Comparison of ENCODE assay signal across 16 cellular contexts in genomic region chr6:53240763-53241162, GRCh38.
DNase-seq lines count a peak whose midpoint lies in the region; ATAC-seq lines count a peak whose summit lies in the region.
"Had no signal": no experiment of that assay in that cellular context is flagged by ENCODE, and none has a peak within 500 bp of the region (broad histone marks: within the 10 kb centered on the region; RNA-seq: fewer than 3 reads in every experiment).

No MANE protein-coding gene starts in this region.

- no peak overlapping the region for H3K4me3 Mint-ChIP-seq in activated T-cell treated with anti-CD3 and anti-CD28 coated beads, Interleukin-2, amount 50 U/mL, for 4 hours
- H3K4me3 Mint-ChIP-seq in T-helper 17 cell: peak overlapping the region; percentile 31
- H3K4me3 Mint-ChIP-seq in naive thymus-derived CD8-positive, alpha-beta T cell: peak overlapping the region in 7 of 10 donors; percentile 9 to 65 (median 40)
- H3K4me3 Mint-ChIP-seq: HFFc6; natural killer cell treated with Interleukin-12 subunit alpha and Interleukin-12 subunit beta and Interleukin-15 and Interleukin-18, amount 100 ng/mL, for 72 hours had no signal

- peaks cover 51% of the 10 kb centered on the region for H3K4me1 Mint-ChIP-seq in activated T-cell treated with anti-CD3 and anti-CD28 coated beads, Interleukin-2, amount 50 U/mL, for 4 hours (ENCODE audit: low read depth)
- H3K4me1 Mint-ChIP-seq in T-helper 17 cell: peaks cover 35% of the 10 kb centered on the region
- H3K4me1 Mint-ChIP-seq in naive thymus-derived CD8-positive, alpha-beta T cell: peaks cover 8 to 85% (median 25%) of the 10 kb centered on the region in 4 donors

- H3K36me3 Mint-ChIP-seq in activated T-cell treated with anti-CD3 and anti-CD28 coated beads, Interleukin-2, amount 50 U/mL, for 4 hours (ENCODE audit: insufficient read depth): peaks cover 4% of the 10 kb centered on the region
- peaks cover 3% of the 10 kb centered on the region for H3K36me3 Mint-ChIP-seq in T-helper 17 cell (ENCODE audit: low read depth)
- H3K36me3 Mint-ChIP-seq in naive thymus-derived CD8-positive, alpha-beta T cell: peaks cover 0 to 7% (median 7%) of the 10 kb centered on the region in 3 donors

- no peaks in the 10 kb centered on the region for H3K27me3 Mint-ChIP-seq in activated T-cell treated with anti-CD3 and anti-CD28 coated beads, Interleukin-2, amount 50 U/mL, for 4 hours (ENCODE audit: low read depth)
- H3K27me3 Mint-ChIP-seq in T-helper 17 cell: no peaks in the 10 kb centered on the region
- no peaks in the 10 kb centered on the region for H3K27me3 Mint-ChIP-seq in naive thymus-derived CD8-positive, alpha-beta T cell
- H3K27me3 Mint-ChIP-seq: natural killer cell treated with Interleukin-12 subunit alpha and Interleukin-12 subunit beta and Interleukin-15 and Interleukin-18, amount 100 ng/mL, for 72 hours had no signal

- peak overlapping the region; percentile 46 for H3K27ac Mint-ChIP-seq in T-helper 17 cell
- peak overlapping the region in 7 of 10 donors; percentile 12 to 85 (median 51) for H3K27ac Mint-ChIP-seq in naive thymus-derived CD8-positive, alpha-beta T cell
- H3K27ac Mint-ChIP-seq: HFFc6; natural killer cell treated with Interleukin-12 subunit alpha and Interleukin-12 subunit beta and Interleukin-15 and Interleukin-18, amount 100 ng/mL, for 72 hours had no signal

- peak; percentile 38 to 41 for ATAC-seq in activated T-cell treated with anti-CD3 and anti-CD28 coated beads, Interleukin-2, amount 50 U/mL, for 4 hours
- peak; percentile 81 for ATAC-seq in T-helper 17 cell
- ATAC-seq in naive thymus-derived CD8-positive, alpha-beta T cell: peak; percentile 72 to 83
- ATAC-seq: gastroesophageal sphincter had no signal

- H3K9me3 ChIP-seq in T-helper 17 cell (ENCODE audit: control insufficient read depth, low read length, poor library complexity, severe bottlenecking): no peaks in the 10 kb centered on the region
- H3K9me3 ChIP-seq: prostate gland had no signal

- H3K9me3 Mint-ChIP-seq in activated T-cell treated with anti-CD3 and anti-CD28 coated beads, Interleukin-2, amount 50 U/mL, for 4 hours: no peaks in the 10 kb centered on the region
- H3K9me3 Mint-ChIP-seq in naive thymus-derived CD8-positive, alpha-beta T cell: peaks cover 0 to 10% (median 1%) of the 10 kb centered on the region in 9 donors
- H3K9me3 Mint-ChIP-seq: HFFc6; natural killer cell treated with Interleukin-12 subunit alpha and Interleukin-12 subunit beta and Interleukin-15 and Interleukin-18, amount 100 ng/mL, for 72 hours had no signal

- POLR2A ChIA-PET in naive thymus-derived CD8-positive, alpha-beta T cell (lab: Charles Lee): interaction anchor here (0.7 kb wide), 1 partner anchor 22 kb away, joined by 3 read pairs; no protein-coding TSS in a partner anchor

- no peak for DNase-seq in activated T-cell treated with anti-CD3 and anti-CD28 coated beads, Interleukin-2, amount 50 U/mL, for 4 hours
- DNase-seq in activated T-cell treated with anti-CD3 and anti-CD28 coated beads, Interleukin-2, amount 50 U/mL, for 48 hours: no peak
- peak; percentile 17 for DNase-seq in GF-D8 (lab: John Stamatoyannopoulos, UW)
- no peak for DNase-seq in T-helper 17 cell
- DNase-seq in naive thymus-derived CD8-positive, alpha-beta T cell: peak in 2 of 10 donors; percentile 16 to 34
- no peak for DNase-seq in NCI-H1694 (lab: John Stamatoyannopoulos, UW)
- no peak for DNase-seq in GM03348 (ENCODE audit: low spot score)
- DNase-seq in OCI-M1 (lab: John Stamatoyannopoulos, UW): no peak
- DNase-seq: aorta, HFFc6, IMR-90, NCI-H2227 treated with DMSO at 0.1 percent for 48 hours, substantia nigra had no signal
